9 cellular contexts compared by ENCODE assay signal in the genomic region with DNA sequence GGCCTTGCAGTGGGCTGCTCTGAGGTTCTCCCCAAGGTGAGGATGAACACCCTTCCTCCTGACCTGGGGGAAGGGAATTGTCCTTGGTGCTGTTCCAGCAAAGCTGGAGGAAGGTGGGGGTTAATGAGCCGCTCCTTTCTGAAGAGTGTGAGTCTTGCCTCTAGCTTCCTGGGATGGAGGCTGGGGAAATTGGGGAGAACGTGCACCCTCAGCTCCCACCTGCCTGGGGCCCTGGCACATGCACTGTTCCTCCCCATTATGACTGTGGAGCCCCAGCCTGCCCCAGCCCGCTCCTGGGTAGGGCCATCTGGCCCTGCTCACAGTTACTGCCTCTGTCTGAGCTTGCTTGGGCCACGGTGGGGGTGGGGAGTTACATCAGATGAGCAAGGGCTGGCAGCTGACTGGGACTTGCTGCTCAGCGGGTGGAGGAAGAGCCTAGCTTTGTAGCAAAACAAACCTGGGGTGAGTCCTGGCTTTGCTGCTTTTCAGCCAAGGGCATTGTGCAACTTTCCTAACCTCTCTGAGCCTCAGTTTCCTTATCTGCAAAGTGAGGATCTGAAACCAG. TPM values are rescaled to one million over a fixed set of nuclear protein-coding genes. Genes with fewer than 3 reads are reported as not detected.
DNase-seq lines count a peak whose midpoint lies in the region; ATAC-seq and TF ChIP-seq lines count a peak whose summit lies in the region.
"Had no signal": no experiment of that assay in that cellular context is flagged by ENCODE, and none has a peak within 500 bp of the region (broad histone marks: within the 10 kb centered on the region; RNA-seq: fewer than 3 reads in every experiment).

No MANE protein-coding gene starts in this region.

- TF ChIP-seq POLR2A in thyroid gland (IDR thresholded peaks at IDR 0.05) = no peak

- H3K4me3 ChIP-seq in brain microvascular endothelial cell (ENCODE audit: low read depth, low read length) (no peak overlapping the region), thyroid gland (replicated peaks in 1 of 3) (no peak overlapping the region)

- H3K9me3 ChIP-seq in thyroid gland = no peaks in the 10 kb centered on the region

- ATAC-seq in GM18511 (IDR thresholded peaks at IDR 0.05; ENCODE audit: unreplicated experiment) (no peak), HG02588 (IDR thresholded peaks at IDR 0.05; ENCODE audit: unreplicated experiment) (no peak)

- H3K36me3 ChIP-seq in brain microvascular endothelial cell (replicated peaks) (no peaks in the 10 kb centered on the region), thyroid gland (peaks cover 0 to 3% of the 10 kb centered on the region in 2 donors)

- WGBS in thyroid gland, 2 donors = 26 to 44% methylated on average over 1 to 4 of the region's 5 CpGs

- in situ Hi-C loops in brain microvascular endothelial cell (cut with HindIII; ENCODE audit: low pct_ligation_motif_present, low sequenced_read_pairs) (no loop called here), GM13976 (cut with MboI; ENCODE audit: low sequenced_read_pairs, unreplicated experiment) (no loop called here)

- H3K27me3 ChIP-seq in brain microvascular endothelial cell (replicated peaks) (no peaks in the 10 kb centered on the region), thyroid gland (no peaks in the 10 kb centered on the region)

- peaks cover 23 to 47% of the 10 kb centered on the region in 2 donors for H3K4me1 ChIP-seq in thyroid gland

- H3K27ac ChIP-seq in brain microvascular endothelial cell = peak overlapping the region; percentile 22
- peak overlapping the region; percentile 83 to 94 (median 90) for H3K27ac ChIP-seq in thyroid gland

- intact Hi-C loops in thyroid gland (cut with DNase I) = loop anchor here (5.0 kb wide), 1 partner anchor 62 kb away; no protein-coding TSS in a partner anchor

- DNase-seq in ELF-1 (ENCODE audit: low read depth, low spot score) (peak; percentile 74), NCI-H345 treated with DMSO at 0.1 percent for 48 hours (lab: John Stamatoyannopoulos, UW; ENCODE audit: unreplicated experiment) (peak; percentile 39), brain microvascular endothelial cell (peak; percentile 64), kidney glomerular epithelial cell (lab: John Stamatoyannopoulos, UW) (peak; percentile 61), thyroid gland (peak; percentile 89 to 90), GM13976 (ENCODE audit: low spot score) (no peak)

- no peak for TF ChIP-seq CTCF in brain microvascular endothelial cell (IDR thresholded peaks at IDR 0.05; ENCODE audit: low read depth, low read length, missing control alignments)
- TF ChIP-seq CTCF in thyroid gland (IDR thresholded peaks at IDR 0.05) = no peak
- TF ChIP-seq CTCF in GM13976 (IDR thresholded peaks at IDR 0.05; ENCODE audit: borderline replicate concordance, control extremely low read depth, extremely low read depth, insufficient read depth, missing control alignments) = no peak

RNA-seq across cellular contexts. Expression of a gene that starts 11.1 kb away (rescaled TPM):
- 10 to 100 TPM in 2 of 4 donors, 1 to 10 TPM in 2; 5.4 to 24.7 (median 16.2) TPM for total RNA-seq in thyroid gland
- total RNA-seq: M059J had no signal

RNA-seq across cellular contexts. Expression of a gene that starts 47.1 kb away (rescaled TPM):
- 100 to 1,000 TPM; 234 to 334 (median 274) TPM for total RNA-seq in thyroid gland
